ENCODE assay signal across 17 cellular contexts in genomic region chr7:2702594-2702957, GRCh38. TPM values are rescaled to one million over a fixed set of nuclear protein-coding genes. Genes with fewer than 3 reads are reported as not detected.
A peak's percentile ranks its signal among the peaks of the same experiment; 100 is the strongest.
DNase-seq lines count a peak whose midpoint lies in the region; ATAC-seq, FAIRE-seq and TF ChIP-seq lines count a peak whose summit lies in the region.
"Had no signal": no experiment of that assay in that cellular context is flagged by ENCODE, and none has a peak within 500 bp of the region (broad histone marks: within the 10 kb centered on the region; RNA-seq: fewer than 3 reads in every experiment).

No MANE protein-coding gene starts in this region.

- no peak overlapping the region for H2AFZ ChIP-seq in HepG2 (ENCODE audit: low read length)

- no CpG with 5 or more reads among the region's 22 CpGs for WGBS in HepG2 (ENCODE audit: low lambda C conversion rate)
- WGBS in right lobe of liver (ENCODE audit: insufficient coverage, low coverage, low lambda C conversion rate, missing lambda C conversion rate), result 90% methylated on average over 2 of the region's 22 CpGs
- 77% methylated on average over 9 of the region's 22 CpGs for WGBS in esophagus muscularis mucosa

- no peak overlapping the region for H3K9ac ChIP-seq in HepG2 (ENCODE audit: insufficient read depth, low read depth, low read length)

- no peak for FAIRE-seq in HepG2 (lab: Jason Lieb, UNC)

- H3K79me2 ChIP-seq in HepG2 (ENCODE audit: insufficient read depth, low read length), result no peaks in the 10 kb centered on the region

- H3K36me3 Mint-ChIP-seq in brain (peaks cover 7% of the 10 kb centered on the region), nephron progenitor cell (ENCODE audit: low read depth) (peaks cover 7% of the 10 kb centered on the region)
- no peaks in the 10 kb centered on the region for H3K36me3 Mint-ChIP-seq in CD4-positive, alpha-beta T cell (ENCODE audit: low read depth)
- H3K36me3 Mint-ChIP-seq: CD8-positive, alpha-beta T cell had no signal

- H3K36me3 ChIP-seq in HepG2 (replicated peaks in 1 of 2; ENCODE audit: control insufficient read depth in 1 of 2, insufficient read depth in 2 of 2, low read length in 2 of 2) (no peaks in the 10 kb centered on the region), right lobe of liver (no peaks in the 10 kb centered on the region), esophagus muscularis mucosa (no peaks in the 10 kb centered on the region)

- no peak overlapping the region for H3K4me2 ChIP-seq in HepG2 (ENCODE audit: low read depth, low read length)

- H3K9me3 Mint-ChIP-seq in brain, result peaks cover 0 to 8% (median 2%) of the 10 kb centered on the region in 5 experiments
- H3K9me3 Mint-ChIP-seq in nephron progenitor cell, result peaks cover 7% of the 10 kb centered on the region
- no peaks in the 10 kb centered on the region for H3K9me3 Mint-ChIP-seq in CD4-positive, alpha-beta T cell
- H3K9me3 Mint-ChIP-seq: CD8-positive, alpha-beta T cell had no signal

- DNase-seq in HepG2 (ENCODE audit: low spot score), result no peak
- no peak for DNase-seq in right lobe of liver
- DNase-seq in nephron progenitor cell, result no peak
- no peak for DNase-seq in SKM-1 (lab: John Stamatoyannopoulos, UW; ENCODE audit: unreplicated experiment)
- DNase-seq in esophagus muscularis mucosa (ENCODE audit: extremely low spot score), result no peak
- DNase-seq in CD4-positive, alpha-beta T cell, result no peak
- DNase-seq: AML-193; CD8-positive, alpha-beta T cell; DMS 273 treated with DMSO at 0.1 percent for 48 hours; Kasumi-1; MV-4-11; NCI-H1417 treated with DMSO at 0.1 percent for 48 hours; NCI-H2029; NCI-H526; PC-3 had no signal

- H3K9me3 ChIP-seq in HepG2 (ENCODE audit: low read length) (no peaks in the 10 kb centered on the region), right lobe of liver (no peaks in the 10 kb centered on the region), esophagus muscularis mucosa (no peaks in the 10 kb centered on the region)
- no peaks in the 10 kb centered on the region for H3K9me3 ChIP-seq in CD4-positive, alpha-beta T cell (ENCODE audit: control insufficient read depth, low read length)

- H3K4me3 ChIP-seq in HepG2 (replicated peaks in 1 of 3; ENCODE audit: insufficient read depth in 1 of 3, low read depth in 2 of 3, low read length in 3 of 3) (no peak overlapping the region), right lobe of liver (no peak overlapping the region), esophagus muscularis mucosa (no peak overlapping the region)
- H3K4me3 ChIP-seq: SK-N-MC had no signal

- ATAC-seq in HepG2 (no peak), right lobe of liver (no peak)
- no peak for ATAC-seq in CD4-positive, alpha-beta T cell (ENCODE audit: poor library complexity)
- ATAC-seq: CD8-positive, alpha-beta T cell had no signal

- H3K27ac ChIP-seq in HepG2 (ENCODE audit: extremely low read length, insufficient read depth, low read length), result no peak overlapping the region
- H3K27ac ChIP-seq in right lobe of liver, result no peak overlapping the region
- no peak overlapping the region for H3K27ac ChIP-seq in esophagus muscularis mucosa (replicated peaks in 1 of 4)
- no peak overlapping the region for H3K27ac ChIP-seq in CD4-positive, alpha-beta T cell (ENCODE audit: low read depth, low read length)
- H3K27ac ChIP-seq: SK-N-MC had no signal

- no peaks in the 10 kb centered on the region for H4K20me1 ChIP-seq in HepG2 (ENCODE audit: insufficient read depth, low read length)

- no peak for TF ChIP-seq RAD21 in HepG2 (CRISPR knock-in tag; IDR thresholded peaks at IDR 0.05)

- H3K27me3 ChIP-seq in HepG2 (ENCODE audit: control insufficient read depth in 1 of 2, insufficient read depth in 2 of 2, low read length in 2 of 2) (peaks cover 22 to 67% of the 10 kb centered on the region in 2 experiments; a peak in 4 of 5 replicates), right lobe of liver (no peaks in the 10 kb centered on the region), esophagus muscularis mucosa (no peaks in the 10 kb centered on the region)
- no peaks in the 10 kb centered on the region for H3K27me3 ChIP-seq in CD4-positive, alpha-beta T cell (ENCODE audit: control insufficient read depth, insufficient read depth, low read length)

- TF ChIP-seq EP300 in HepG2 (IDR thresholded peaks at IDR 0.05; ENCODE audit: low read depth in 2 of 2, low read length in 2 of 2), result no peak
- TF ChIP-seq EP300 in HepG2 (CRISPR knock-in tag; IDR thresholded peaks at IDR 0.05; ENCODE audit: borderline replicate concordance), result no peak
- no peak for TF ChIP-seq EP300 in esophagus muscularis mucosa (IDR thresholded peaks at IDR 0.05)

- in situ Hi-C loops in HepG2 (cut with HindIII; ENCODE audit: extremely low pct_ligation_motif_present, low pct_unique_long_range_greater_than_20kb), result no loop called here

- intact Hi-C loops in HepG2 (cut with micrococcal nuclease; ENCODE audit: unreplicated experiment), result no loop called here
- intact Hi-C loops in right lobe of liver (cut with DNase I), result no loop called here
- intact Hi-C loops in esophagus muscularis mucosa (cut with DNase I), result no loop called here
- intact Hi-C loops in CD4-positive, alpha-beta T cell (cut with DNase I, micrococcal nuclease), result no loop called here

- no peaks in the 10 kb centered on the region for H3K27me3 Mint-ChIP-seq in brain
- peaks cover 7% of the 10 kb centered on the region for H3K27me3 Mint-ChIP-seq in nephron progenitor cell (ENCODE audit: low read depth, poor library complexity)
- no peaks in the 10 kb centered on the region for H3K27me3 Mint-ChIP-seq in CD4-positive, alpha-beta T cell

- peak overlapping the region in 4 of 5 experiments; percentile 31 to 70 (median 67) for H3K27ac Mint-ChIP-seq in brain
- H3K27ac Mint-ChIP-seq in nephron progenitor cell, result peak overlapping the region; percentile 40
- no peak overlapping the region for H3K27ac Mint-ChIP-seq in CD4-positive, alpha-beta T cell
- H3K27ac Mint-ChIP-seq: CD8-positive, alpha-beta T cell had no signal

- CTCF ChIA-PET in HepG2 (lab: Yijun Ruan, JAX; ENCODE audit: low intra/inter-chr PET ratio, low total read pairs), result no interaction called here
- CTCF ChIA-PET in CD4-positive, alpha-beta T cell (lab: Charles Lee), result interaction anchor here (1.3 kb wide), 1 partner anchor 32 kb away, joined by 4 read pairs; no protein-coding TSS in a partner anchor

- H3K4me1 ChIP-seq in HepG2 (ENCODE audit: insufficient read depth, low read length), result peaks cover 12% of the 10 kb centered on the region
- no peaks in the 10 kb centered on the region for H3K4me1 ChIP-seq in right lobe of liver
- peaks cover 0 to 12% (median 5%) of the 10 kb centered on the region in 4 donors for H3K4me1 ChIP-seq in esophagus muscularis mucosa

- H3K4me3 Mint-ChIP-seq in brain (no peak overlapping the region), nephron progenitor cell (no peak overlapping the region)
- no peak overlapping the region for H3K4me3 Mint-ChIP-seq in CD4-positive, alpha-beta T cell
- H3K4me3 Mint-ChIP-seq: CD8-positive, alpha-beta T cell had no signal

- TF ChIP-seq CTCF in HepG2 (CRISPR knock-in tag; IDR thresholded peaks at IDR 0.05), result no peak
- TF ChIP-seq CTCF in right lobe of liver (IDR thresholded peaks at IDR 0.05), result no peak
- TF ChIP-seq CTCF in brain (conservative IDR thresholded peaks at IDR 0.05), result no peak
- no peak for TF ChIP-seq CTCF in nephron progenitor cell (IDR thresholded peaks at IDR 0.05)
- no peak for TF ChIP-seq CTCF in esophagus muscularis mucosa (IDR thresholded peaks at IDR 0.05)
- no peak for TF ChIP-seq CTCF in CD4-positive, alpha-beta T cell (IDR thresholded peaks at IDR 0.05)

- TF ChIP-seq POLR2A in HepG2 (IDR thresholded peaks at IDR 0.05; ENCODE audit: insufficient read depth in 1 of 2, low read depth in 2 of 2, low read length in 2 of 2) (no peak), right lobe of liver (IDR thresholded peaks at IDR 0.05) (no peak), esophagus muscularis mucosa (IDR thresholded peaks at IDR 0.05; ENCODE audit: low read depth) (no peak)

- BruUV-seq in HepG2 (replicated peaks; lab: Mats Ljungman, UMichigan), result no TSS peak

- POLR2A ChIA-PET in HepG2 (lab: Yijun Ruan, JAX), result no interaction called here
- POLR2A ChIA-PET in CD4-positive, alpha-beta T cell (lab: Charles Lee), result no interaction called here

- H3K4me1 Mint-ChIP-seq in brain (peaks cover 20% of the 10 kb centered on the region), nephron progenitor cell (peaks cover 20% of the 10 kb centered on the region)
- H3K4me1 Mint-ChIP-seq in CD4-positive, alpha-beta T cell (ENCODE audit: low read depth), result peaks cover 22% of the 10 kb centered on the region

RNA-seq across cellular contexts. Expression of gene AMZ1, which starts 14.6 kb away (rescaled TPM):
- total RNA-seq in HepG2 (2016; rRNA removed; fragmentation: Illumina TruSeq; extraction: Trizol), result not detected in 2 replicates
- total RNA-seq in HepG2 (2016; cell fraction: cytosol; rRNA removed; fragmentation: Illumina TruSeq; extraction: Trizol; ENCODE audit: low read depth), result not detected in 2 replicates
- not detected in 2 replicates for total RNA-seq in HepG2 (2016; cell fraction: insoluble cytoplasmic fraction; rRNA removed; fragmentation: Illumina TruSeq; extraction: Trizol)
- not detected in 2 replicates for total RNA-seq in HepG2 (2016; cell fraction: membrane; rRNA removed; fragmentation: Illumina TruSeq; extraction: Trizol)
- not detected in 2 replicates for total RNA-seq in HepG2 (2016; cell fraction: nucleus; rRNA removed; fragmentation: Illumina TruSeq; extraction: Trizol)
- 0.03 TPM in 1 of 2 replicates, not detected in the other for polyA plus RNA-seq in HepG2 (2011; rRNA removed)
- 0.01 and 0.04 TPM in 2 replicates for polyA plus RNA-seq in HepG2 (2011; cell fraction: cytosol; rRNA removed)
- polyA plus RNA-seq in HepG2 (2011; cell fraction: nucleus; rRNA removed), result 0.18 and 0.26 TPM in 2 replicates
- polyA plus RNA-seq in HepG2 (2012), result 0.05 and 0.07 TPM in 2 replicates
- polyA plus RNA-seq in HepG2 (2016; cell fraction: cytosol; fragmentation: Illumina TruSeq; extraction: Trizol; ENCODE audit: low read depth), result not detected in 2 replicates
- not detected in 2 replicates for polyA plus RNA-seq in HepG2 (2016; cell fraction: insoluble cytoplasmic fraction; fragmentation: Illumina TruSeq; extraction: Trizol; ENCODE audit: low read depth)
- polyA plus RNA-seq in HepG2 (2016; cell fraction: membrane; fragmentation: Illumina TruSeq; extraction: Trizol; ENCODE audit: low read depth), result not detected in 2 replicates
- not detected in 2 replicates for polyA plus RNA-seq in HepG2 (2016; cell fraction: nucleus; fragmentation: Illumina TruSeq; extraction: Trizol; ENCODE audit: insufficient read depth, low read depth)
- 0.30 and 0.84 TPM in 2 replicates for polyA minus RNA-seq in HepG2 (2011; rRNA and poly(A)+ RNA removed; ENCODE audit: low replicate concordance)
- polyA minus RNA-seq in HepG2 (2011; cell fraction: cytosol; rRNA and poly(A)+ RNA removed), result not detected in 2 replicates
- 0.13 TPM in 1 of 2 replicates, not detected in the other for polyA minus RNA-seq in HepG2 (2011; cell fraction: nucleus; rRNA and poly(A)+ RNA removed)
- 1 to 10 TPM in 4 of 6 experiments, under 1 TPM in 1, not detected in 1; 0.42 to 5.8 (median 1.4) TPM for total RNA-seq in right lobe of liver
- 2.4 TPM for polyA plus RNA-seq in brain (ENCODE audit: insufficient read depth, low read depth, low replicate concordance)
- 1 to 10 TPM in 1 of 4 donors, under 1 TPM in 3; under 0.01 to 1.2 (median 0.53) TPM for total RNA-seq in esophagus muscularis mucosa
- total RNA-seq in CD4-positive, alpha-beta T cell, result under 1 TPM; 0.25 to 0.36 TPM
- total RNA-seq: PC-3 had no signal
